In genomic region chr1:8898425-8898824, GRCh38 we compare ENCODE assay signal across 2 cellular contexts.
TF ChIP-seq lines count a peak whose summit lies in the region.

No MANE protein-coding gene starts in this region.

TF ChIP-seq in WTC11, 78 proteins besides CTCF, POLR2A, EP300 and RAD21:
- TF ChIP-seq NFYB (CRISPR knock-in tag; conservative IDR thresholded peaks at IDR 0.05; ENCODE audit: low read depth): peak; percentile 66
TF ChIP-seq in WTC11: peak in this region for 1; not testable (repeated sequence) for 77.

TF ChIP-seq in HepG2, 621 proteins besides CTCF, POLR2A, EP300 and RAD21:
- TF ChIP-seq MAFK (conservative IDR thresholded peaks at IDR 0.05 in 1 of 2, IDR thresholded peaks at IDR 0.05 in 1 of 2; ENCODE audit: low read length in 2 of 2) (peak in 1 of 2 experiments; percentile 34; a peak in 1 of 4 replicates), NFYC (CRISPR knock-in tag; IDR thresholded peaks at IDR 0.05) (peak; percentile 41), NFYB (CRISPR knock-in tag; IDR thresholded peaks at IDR 0.05) (peak; percentile 70), MAFF (IDR thresholded peaks at IDR 0.05; ENCODE audit: low read depth, low read length) (0 out of 2 replicates have a peak, but pooled peaks have one; percentile 18)
